In the genomic region with DNA sequence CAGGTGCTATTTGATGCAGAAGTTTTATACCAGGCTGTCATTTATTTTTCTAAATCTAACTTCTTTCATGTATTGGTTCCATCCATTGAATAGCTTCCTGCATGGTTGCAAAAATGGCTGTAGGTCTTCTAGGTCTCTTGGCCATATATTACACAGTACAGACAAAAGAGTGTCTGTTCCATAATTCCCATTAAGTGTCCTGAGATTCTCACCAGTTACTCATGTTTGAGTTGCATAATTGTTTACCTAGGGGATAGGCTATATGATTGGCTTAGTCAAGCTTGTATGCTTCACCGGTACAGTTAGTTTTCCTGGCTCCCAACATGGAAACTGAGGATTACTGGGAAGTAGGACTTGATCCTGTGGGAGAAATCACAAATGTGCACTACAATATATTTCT, we compare ENCODE assay signal across 25 cellular contexts.
"Had no signal": no experiment of that assay in that cellular context is flagged by ENCODE, and none has a peak within 500 bp of the region (broad histone marks: within the 10 kb centered on the region; RNA-seq: fewer than 3 reads in every experiment).

No MANE protein-coding gene starts in this region.

- H3K27ac ChIP-seq: body of pancreas, PC-9, SJCRH30 had no signal

- H2AFZ ChIP-seq: PC-9 had no signal

- H3K4me3 ChIP-seq: body of pancreas, PC-9, SJCRH30 had no signal

- H3K36me3 ChIP-seq: SJCRH30 had no signal

- H3K9me2 ChIP-seq: SK-N-SH had no signal

- FAIRE-seq: astrocyte, TTC549 had no signal

- H3K4me2 ChIP-seq: PC-9, SK-N-SH had no signal

- H3K9ac ChIP-seq: SK-N-SH had no signal

- H3K27me3 ChIP-seq: body of pancreas, SJCRH30 had no signal

- H3K9me3 ChIP-seq: body of pancreas, SK-N-SH had no signal

- ATAC-seq: activated CD8-positive, alpha-beta T cell treated with anti-CD3 and anti-CD28 coated beads for 36 hours; activated T-cell treated with anti-CD3 and anti-CD28 coated beads, Interleukin-2, amount 50 U/mL, for 72 hours; body of pancreas had no signal

- DNase-seq: activated CD4-positive, alpha-beta T cell treated with anti-CD3 and anti-CD28 coated beads, Interleukin-2, amount 10 ng/mL, durations not matched to agents 24 days and 14 days; activated CD4-positive, alpha-beta T cell treated with anti-CD3 and anti-CD28 coated beads, Interleukin-2, amount 50 U/mL, for 4 hours; activated CD8-positive, alpha-beta T cell treated with anti-CD3 and anti-CD28 coated beads for 36 hours; activated gamma-delta T cell; activated naive CD4-positive, alpha-beta T cell treated with Interleukin-2 at 50 U/mL for 16 hours; activated naive CD8-positive, alpha-beta T cell treated with anti-CD3 and anti-CD28 coated beads, Interleukin-2, amount 10 ng/mL, durations not matched to agents 7 days and 5 days; activated T-cell treated with anti-CD3 and anti-CD28 coated beads, Interleukin-2, amount 50 U/mL, for 1 hour; activated T-cell treated with anti-CD3 and anti-CD28 coated beads, Interleukin-2, amount 50 U/mL, for 72 hours; body of pancreas; central memory CD4-positive, alpha-beta T cell; NCI-H1105; NCI-H1417 treated with DMSO at 0.1 percent for 48 hours; NCI-H187 treated with DMSO at 0.1 percent for 48 hours; NCI-H2081 treated with DMSO at 0.1 percent for 48 hours; NCI-H2171; NCI-H510A; NCI-H526; NCI-H748 treated with DMSO at 0.1 percent for 48 hours; NK-92 treated with Interleukin-12 subunit alpha and Interleukin-12 subunit beta, amount 100 ng/mL, for 24 hours; PC-9; SHP77; SJCRH30; SK-N-SH had no signal

- H3K4me1 ChIP-seq: body of pancreas, SJCRH30 had no signal
